In the genomic region with DNA sequence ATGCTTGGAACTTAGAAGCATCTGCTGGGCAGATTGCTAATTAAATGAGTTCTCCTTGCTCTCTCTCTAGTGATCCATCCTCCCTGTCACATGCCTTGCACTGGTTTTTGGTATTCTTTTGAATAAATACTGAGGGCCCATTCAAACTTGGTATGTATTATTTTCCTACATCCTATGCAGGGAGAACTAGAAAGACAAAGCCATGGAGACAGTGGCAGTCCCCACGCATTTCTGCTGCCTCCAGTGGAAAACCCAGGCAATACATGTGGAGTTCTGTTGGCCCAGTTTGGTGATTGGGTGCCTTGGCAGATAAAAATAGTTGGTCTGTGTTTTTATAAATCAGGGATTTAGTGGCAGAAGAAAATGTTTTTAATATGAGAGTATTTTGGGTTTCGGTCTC, we compare ENCODE assay signal across 2 cellular contexts.
TF ChIP-seq lines count a peak whose summit lies in the region.

No MANE protein-coding gene starts in this region.

TF ChIP-seq in A549, 52 proteins besides CTCF, POLR2A, EP300 and RAD21 (continued from another document):
- TF ChIP-seq, protein P1, sequence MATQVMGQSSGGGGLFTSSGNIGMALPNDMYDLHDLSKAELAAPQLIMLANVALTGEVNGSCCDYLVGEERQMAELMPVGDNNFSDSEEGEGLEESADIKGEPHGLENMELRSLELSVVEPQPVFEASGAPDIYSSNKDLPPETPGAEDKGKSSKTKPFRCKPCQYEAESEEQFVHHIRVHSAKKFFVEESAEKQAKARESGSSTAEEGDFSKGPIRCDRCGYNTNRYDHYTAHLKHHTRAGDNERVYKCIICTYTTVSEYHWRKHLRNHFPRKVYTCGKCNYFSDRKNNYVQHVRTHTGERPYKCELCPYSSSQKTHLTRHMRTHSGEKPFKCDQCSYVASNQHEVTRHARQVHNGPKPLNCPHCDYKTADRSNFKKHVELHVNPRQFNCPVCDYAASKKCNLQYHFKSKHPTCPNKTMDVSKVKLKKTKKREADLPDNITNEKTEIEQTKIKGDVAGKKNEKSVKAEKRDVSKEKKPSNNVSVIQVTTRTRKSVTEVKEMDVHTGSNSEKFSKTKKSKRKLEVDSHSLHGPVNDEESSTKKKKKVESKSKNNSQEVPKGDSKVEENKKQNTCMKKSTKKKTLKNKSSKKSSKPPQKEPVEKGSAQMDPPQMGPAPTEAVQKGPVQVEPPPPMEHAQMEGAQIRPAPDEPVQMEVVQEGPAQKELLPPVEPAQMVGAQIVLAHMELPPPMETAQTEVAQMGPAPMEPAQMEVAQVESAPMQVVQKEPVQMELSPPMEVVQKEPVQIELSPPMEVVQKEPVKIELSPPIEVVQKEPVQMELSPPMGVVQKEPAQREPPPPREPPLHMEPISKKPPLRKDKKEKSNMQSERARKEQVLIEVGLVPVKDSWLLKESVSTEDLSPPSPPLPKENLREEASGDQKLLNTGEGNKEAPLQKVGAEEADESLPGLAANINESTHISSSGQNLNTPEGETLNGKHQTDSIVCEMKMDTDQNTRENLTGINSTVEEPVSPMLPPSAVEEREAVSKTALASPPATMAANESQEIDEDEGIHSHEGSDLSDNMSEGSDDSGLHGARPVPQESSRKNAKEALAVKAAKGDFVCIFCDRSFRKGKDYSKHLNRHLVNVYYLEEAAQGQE (IDR thresholded peaks at IDR 0.05), result no peak
- TF ChIP-seq, protein P2, sequence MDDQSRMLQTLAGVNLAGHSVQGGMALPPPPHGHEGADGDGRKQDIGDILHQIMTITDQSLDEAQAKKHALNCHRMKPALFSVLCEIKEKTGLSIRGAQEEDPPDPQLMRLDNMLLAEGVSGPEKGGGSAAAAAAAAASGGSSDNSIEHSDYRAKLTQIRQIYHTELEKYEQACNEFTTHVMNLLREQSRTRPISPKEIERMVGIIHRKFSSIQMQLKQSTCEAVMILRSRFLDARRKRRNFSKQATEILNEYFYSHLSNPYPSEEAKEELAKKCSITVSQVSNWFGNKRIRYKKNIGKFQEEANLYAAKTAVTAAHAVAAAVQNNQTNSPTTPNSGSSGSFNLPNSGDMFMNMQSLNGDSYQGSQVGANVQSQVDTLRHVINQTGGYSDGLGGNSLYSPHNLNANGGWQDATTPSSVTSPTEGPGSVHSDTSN (IDR thresholded peaks at IDR 0.05), result no peak
- TF ChIP-seq FOSB (CRISPR knock-in tag; IDR thresholded peaks at IDR 0.05) (no peak), HEYL (CRISPR knock-in tag; IDR thresholded peaks at IDR 0.05) (no peak), CBX8 (IDR thresholded peaks at IDR 0.05) (no peak), NPAS2 (CRISPR knock-in tag; IDR thresholded peaks at IDR 0.05; ENCODE audit: borderline replicate concordance) (no peak), TFCP2L1 (CRISPR knock-in tag; IDR thresholded peaks at IDR 0.05) (no peak), MAFK (IDR thresholded peaks at IDR 0.05; ENCODE audit: partially characterized antibody) (no peak), TP53 (CRISPR knock-in tag; IDR thresholded peaks at IDR 0.05) (no peak), RFX5 (IDR thresholded peaks at IDR 0.05) (no peak), PHF8 (IDR thresholded peaks at IDR 0.05; ENCODE audit: borderline replicate concordance, low read depth) (no peak)
- TF ChIP-seq, protein P3, sequence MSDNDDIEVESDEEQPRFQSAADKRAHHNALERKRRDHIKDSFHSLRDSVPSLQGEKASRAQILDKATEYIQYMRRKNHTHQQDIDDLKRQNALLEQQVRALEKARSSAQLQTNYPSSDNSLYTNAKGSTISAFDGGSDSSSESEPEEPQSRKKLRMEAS (IDR thresholded peaks at IDR 0.05), result no peak
TF ChIP-seq in A549: peak in this region for 0.

TF ChIP-seq in GM23338, 12 proteins besides CTCF, POLR2A, EP300 and RAD21:
- TF ChIP-seq, protein P4, sequence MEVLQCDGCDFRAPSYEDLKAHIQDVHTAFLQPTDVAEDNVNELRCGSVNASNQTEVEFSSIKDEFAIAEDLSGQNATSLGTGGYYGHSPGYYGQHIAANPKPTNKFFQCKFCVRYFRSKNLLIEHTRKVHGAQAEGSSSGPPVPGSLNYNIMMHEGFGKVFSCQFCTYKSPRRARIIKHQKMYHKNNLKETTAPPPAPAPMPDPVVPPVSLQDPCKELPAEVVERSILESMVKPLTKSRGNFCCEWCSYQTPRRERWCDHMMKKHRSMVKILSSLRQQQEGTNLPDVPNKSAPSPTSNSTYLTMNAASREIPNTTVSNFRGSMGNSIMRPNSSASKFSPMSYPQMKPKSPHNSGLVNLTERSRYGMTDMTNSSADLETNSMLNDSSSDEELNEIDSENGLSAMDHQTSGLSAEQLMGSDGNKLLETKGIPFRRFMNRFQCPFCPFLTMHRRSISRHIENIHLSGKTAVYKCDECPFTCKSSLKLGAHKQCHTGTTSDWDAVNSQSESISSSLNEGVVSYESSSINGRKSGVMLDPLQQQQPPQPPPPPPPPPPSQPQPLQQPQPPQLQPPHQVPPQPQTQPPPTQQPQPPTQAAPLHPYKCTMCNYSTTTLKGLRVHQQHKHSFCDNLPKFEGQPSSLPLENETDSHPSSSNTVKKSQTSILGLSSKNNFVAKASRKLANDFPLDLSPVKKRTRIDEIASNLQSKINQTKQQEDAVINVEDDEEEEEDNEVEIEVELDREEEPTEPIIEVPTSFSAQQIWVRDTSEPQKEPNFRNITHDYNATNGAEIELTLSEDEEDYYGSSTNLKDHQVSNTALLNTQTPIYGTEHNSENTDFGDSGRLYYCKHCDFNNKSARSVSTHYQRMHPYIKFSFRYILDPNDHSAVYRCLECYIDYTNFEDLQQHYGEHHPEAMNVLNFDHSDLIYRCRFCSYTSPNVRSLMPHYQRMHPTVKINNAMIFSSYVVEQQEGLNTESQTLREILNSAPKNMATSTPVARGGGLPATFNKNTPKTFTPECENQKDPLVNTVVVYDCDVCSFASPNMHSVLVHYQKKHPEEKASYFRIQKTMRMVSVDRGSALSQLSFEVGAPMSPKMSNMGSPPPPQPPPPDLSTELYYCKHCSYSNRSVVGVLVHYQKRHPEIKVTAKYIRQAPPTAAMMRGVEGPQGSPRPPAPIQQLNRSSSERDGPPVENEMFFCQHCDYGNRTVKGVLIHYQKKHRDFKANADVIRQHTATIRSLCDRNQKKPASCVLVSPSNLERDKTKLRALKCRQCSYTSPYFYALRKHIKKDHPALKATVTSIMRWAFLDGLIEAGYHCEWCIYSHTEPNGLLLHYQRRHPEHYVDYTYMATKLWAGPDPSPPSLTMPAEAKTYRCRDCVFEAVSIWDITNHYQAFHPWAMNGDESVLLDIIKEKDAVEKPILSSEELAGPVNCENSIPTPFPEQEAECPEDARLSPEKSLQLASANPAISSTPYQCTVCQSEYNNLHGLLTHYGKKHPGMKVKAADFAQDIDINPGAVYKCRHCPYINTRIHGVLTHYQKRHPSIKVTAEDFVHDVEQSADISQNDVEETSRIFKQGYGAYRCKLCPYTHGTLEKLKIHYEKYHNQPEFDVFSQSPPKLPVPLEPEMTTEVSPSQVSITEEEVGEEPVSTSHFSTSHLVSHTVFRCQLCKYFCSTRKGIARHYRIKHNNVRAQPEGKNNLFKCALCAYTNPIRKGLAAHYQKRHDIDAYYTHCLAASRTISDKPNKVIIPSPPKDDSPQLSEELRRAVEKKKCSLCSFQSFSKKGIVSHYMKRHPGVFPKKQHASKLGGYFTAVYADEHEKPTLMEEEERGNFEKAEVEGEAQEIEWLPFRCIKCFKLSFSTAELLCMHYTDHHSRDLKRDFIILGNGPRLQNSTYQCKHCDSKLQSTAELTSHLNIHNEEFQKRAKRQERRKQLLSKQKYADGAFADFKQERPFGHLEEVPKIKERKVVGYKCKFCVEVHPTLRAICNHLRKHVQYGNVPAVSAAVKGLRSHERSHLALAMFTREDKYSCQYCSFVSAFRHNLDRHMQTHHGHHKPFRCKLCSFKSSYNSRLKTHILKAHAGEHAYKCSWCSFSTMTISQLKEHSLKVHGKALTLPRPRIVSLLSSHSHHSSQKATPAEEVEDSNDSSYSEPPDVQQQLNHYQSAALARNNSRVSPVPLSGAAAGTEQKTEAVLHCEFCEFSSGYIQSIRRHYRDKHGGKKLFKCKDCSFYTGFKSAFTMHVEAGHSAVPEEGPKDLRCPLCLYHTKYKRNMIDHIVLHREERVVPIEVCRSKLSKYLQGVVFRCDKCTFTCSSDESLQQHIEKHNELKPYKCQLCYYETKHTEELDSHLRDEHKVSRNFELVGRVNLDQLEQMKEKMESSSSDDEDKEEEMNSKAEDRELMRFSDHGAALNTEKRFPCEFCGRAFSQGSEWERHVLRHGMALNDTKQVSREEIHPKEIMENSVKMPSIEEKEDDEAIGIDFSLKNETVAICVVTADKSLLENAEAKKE (CRISPR knock-in tag; IDR thresholded peaks at IDR 0.05), result no peak
- TF ChIP-seq JUNB (IDR thresholded peaks at IDR 0.05; ENCODE audit: unreplicated experiment), result no peak
